In genomic region chr16:89873109-89873821, GRCh38 we compare ENCODE assay signal across 8 cellular contexts. TPM values are rescaled to one million over a fixed set of nuclear protein-coding genes. Genes with fewer than 3 reads are reported as not detected.
DNase-seq lines count a peak whose midpoint lies in the region; ATAC-seq and TF ChIP-seq lines count a peak whose summit lies in the region.

Gene TCF25 (plus strand): TSS chr16:89873592. CDS start chr16:89873668, 76 bp downstream.

- H3K4me3 Mint-ChIP-seq in activated CD4-positive, alpha-beta T cell treated with anti-CD3 and anti-CD28 coated beads, Interleukin-2, amount 10 ng/mL, durations not matched to agents 24 days and 14 days = peak within 1 kb of the TSS; percentile 92

- H3K27ac ChIP-seq in colonic mucosa = peak within 1 kb of the TSS; percentile 97

- intact Hi-C loops in activated CD4-positive, alpha-beta T cell treated with anti-CD3 and anti-CD28 coated beads, Interleukin-2, amount 10 ng/mL, durations not matched to agents 24 days and 14 days (cut with micrococcal nuclease) = loop anchor here (5.0 kb wide), 1 partner anchor 54 kb away; no protein-coding TSS in a partner anchor
- intact Hi-C loops in colonic mucosa (cut with DNase I) = no loop called here
- intact Hi-C loops in left colon (cut with DNase I, micrococcal nuclease) = no loop called here

- H3K4me3 ChIP-seq in AG10803 (ENCODE audit: low read length) = peak within 1 kb of the TSS; percentile 91
- peak within 1 kb of the TSS; percentile 66 for H3K4me3 ChIP-seq in colonic mucosa

- H3K4me1 Mint-ChIP-seq in activated CD4-positive, alpha-beta T cell treated with anti-CD3 and anti-CD28 coated beads, Interleukin-2, amount 10 ng/mL, durations not matched to agents 24 days and 14 days = peaks cover 13% of the 10 kb centered on the region

- H3K27ac Mint-ChIP-seq in activated CD4-positive, alpha-beta T cell treated with anti-CD3 and anti-CD28 coated beads, Interleukin-2, amount 10 ng/mL, durations not matched to agents 24 days and 14 days = peak within 1 kb of the TSS; percentile 98

- no peak for TF ChIP-seq CTCF in AG10803 (conservative IDR thresholded peaks at IDR 0.05; ENCODE audit: low read length)
- TF ChIP-seq CTCF in colonic mucosa (IDR thresholded peaks at IDR 0.05) = no peak

- no peaks in the 10 kb centered on the region for H3K27me3 Mint-ChIP-seq in activated CD4-positive, alpha-beta T cell treated with anti-CD3 and anti-CD28 coated beads, Interleukin-2, amount 10 ng/mL, durations not matched to agents 24 days and 14 days

- peak; percentile 73 for DNase-seq in AG10803 (ENCODE audit: low read depth)
- DNase-seq in NCI-H524 treated with DMSO at 0.1 percent for 48 hours (lab: John Stamatoyannopoulos, UW) = peak; percentile 54
- peak; percentile 96 for DNase-seq in activated CD4-positive, alpha-beta T cell treated with anti-CD3 and anti-CD28 coated beads, Interleukin-2, amount 10 ng/mL, durations not matched to agents 24 days and 14 days
- peak; percentile 86 for DNase-seq in colonic mucosa
- peak; percentile 82 to 86 for DNase-seq in left colon
- peak; percentile 86 for DNase-seq in stimulated activated CD4-positive, alpha-beta T cell treated with anti-CD3 and anti-CD28 coated beads, Interleukin-1b, Interleukin-23, amount 100 ng/mL, for 4 hours (ENCODE audit: low read depth in 2 of 2)

- peak within 1 kb of the TSS; percentile 81 to 99 for H3K9ac ChIP-seq in colonic mucosa (ENCODE audit: low read depth in 2 of 2, low read length in 2 of 2)

- ATAC-seq in GM19043 (IDR thresholded peaks at IDR 0.05; ENCODE audit: low read depth, unreplicated experiment) (peak; percentile 37), HG03378 (IDR thresholded peaks at IDR 0.05; ENCODE audit: unreplicated experiment) (peak; percentile 40), left colon (peak; percentile 66)

- no peaks in the 10 kb centered on the region for H3K9me3 ChIP-seq in colonic mucosa

- H3K4me1 ChIP-seq in colonic mucosa = no peaks in the 10 kb centered on the region

- H3K9me3 Mint-ChIP-seq in activated CD4-positive, alpha-beta T cell treated with anti-CD3 and anti-CD28 coated beads, Interleukin-2, amount 10 ng/mL, durations not matched to agents 24 days and 14 days = peaks cover 4% of the 10 kb centered on the region

- H3K27me3 ChIP-seq in colonic mucosa = no peaks in the 10 kb centered on the region

- H3K36me3 Mint-ChIP-seq in activated CD4-positive, alpha-beta T cell treated with anti-CD3 and anti-CD28 coated beads, Interleukin-2, amount 10 ng/mL, durations not matched to agents 24 days and 14 days (ENCODE audit: low read depth) = peaks cover 38% of the 10 kb centered on the region

- H3K36me3 ChIP-seq in colonic mucosa = no peaks in the 10 kb centered on the region

RNA-seq across cellular contexts. Expression of gene TCF25, which starts in this region (rescaled TPM):
- total RNA-seq in activated CD4-positive, alpha-beta T cell treated with anti-CD3 and anti-CD28 coated beads, Interleukin-2, amount 10 ng/mL, durations not matched to agents 24 days and 14 days = 192 and 194 TPM in 2 replicates
- total RNA-seq in colonic mucosa (100 to 1,000 TPM; 164 to 165 TPM), left colon (100 to 1,000 TPM; 152 to 210 TPM)

Comparison
In these comparisons a context has a peak if more than half of its experiments do, and no peak if none do; other contexts are left out.
1. Peak in every context shown above with its lines: DNase-seq, ATAC-seq, H3K4me3 ChIP-seq and H3K27ac ChIP-seq.